17 cellular contexts compared by ENCODE assay signal in the genomic region with DNA sequence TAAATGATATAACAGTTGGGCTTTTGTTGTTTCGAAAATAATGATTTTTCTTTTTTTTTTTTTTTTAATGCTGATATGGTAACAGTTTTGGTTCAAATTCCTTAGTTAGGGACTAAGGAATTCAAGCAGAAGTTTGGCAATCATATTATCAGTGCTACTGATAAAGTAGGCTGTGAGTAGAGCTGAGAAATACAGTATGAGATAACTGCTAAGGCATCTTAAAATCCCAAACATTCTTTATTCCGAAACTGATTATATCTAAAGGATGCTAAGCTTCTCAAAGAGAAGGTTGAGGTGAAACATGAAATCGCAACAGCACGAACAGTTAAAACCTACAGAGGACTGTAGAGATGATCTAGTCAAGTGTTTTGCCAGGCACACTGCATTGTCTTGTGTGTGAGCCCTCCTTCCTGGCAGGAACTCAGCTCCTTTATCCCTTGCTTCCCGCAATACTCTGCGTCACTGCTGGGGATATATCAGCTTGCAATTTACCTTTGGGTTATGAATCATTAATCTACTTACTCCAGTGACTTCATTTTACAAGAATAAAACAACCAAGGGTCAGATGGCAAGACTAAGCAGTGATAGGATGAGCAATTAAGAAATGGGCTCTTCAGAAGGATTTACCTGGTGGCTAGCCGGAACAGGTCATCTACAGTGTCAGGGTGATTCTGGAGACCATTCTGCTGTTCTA. TPM values are rescaled to one million over a fixed set of nuclear protein-coding genes. Genes with fewer than 3 reads are reported as not detected.
DNase-seq lines count a peak whose midpoint lies in the region; TF ChIP-seq lines count a peak whose summit lies in the region.
"Had no signal": no experiment of that assay in that cellular context is flagged by ENCODE, and none has a peak within 500 bp of the region (broad histone marks: within the 10 kb centered on the region; RNA-seq: fewer than 3 reads in every experiment).

No MANE protein-coding gene starts in this region.

- no peaks in the 10 kb centered on the region for H3K27me3 Mint-ChIP-seq in T-helper 2 cell treated with Interferon-gamma antibody and Interleukin-4, amounts not matched to agents 5 μg/mL and 100 μg/mL, for 36 hours (ENCODE audit: low read depth)
- H3K27me3 Mint-ChIP-seq in Caco-2 (ENCODE audit: insufficient read depth, unreplicated experiment) = no peaks in the 10 kb centered on the region
- H3K27me3 Mint-ChIP-seq in glutamatergic neuron (ENCODE audit: unreplicated experiment) = no peaks in the 10 kb centered on the region
- H3K27me3 Mint-ChIP-seq: activated naive CD8-positive, alpha-beta T cell treated with anti-CD3 and anti-CD28 coated beads, Interleukin-2, amount 50 U/mL, for 24 hours had no signal

- H3K4me1 ChIP-seq in Caco-2 = peaks cover 8% of the 10 kb centered on the region
- H3K4me1 ChIP-seq: BLaER1, esophagus muscularis mucosa, right lobe of liver, uterus had no signal

- peaks cover 61% of the 10 kb centered on the region for H3K36me3 Mint-ChIP-seq in T-helper 2 cell treated with Interferon-gamma antibody and Interleukin-4, amounts not matched to agents 5 μg/mL and 100 μg/mL, for 36 hours (ENCODE audit: low read depth)
- peaks cover 88% of the 10 kb centered on the region for H3K36me3 Mint-ChIP-seq in Caco-2 (ENCODE audit: insufficient read depth, unreplicated experiment)
- H3K36me3 Mint-ChIP-seq in glutamatergic neuron (ENCODE audit: unreplicated experiment) = no peaks in the 10 kb centered on the region

- H3K36me3 ChIP-seq in Caco-2 (ENCODE audit: control insufficient read depth, insufficient read depth, low read length) = peaks cover 5% of the 10 kb centered on the region
- H3K36me3 ChIP-seq: uterus had no signal

- CTCF ChIA-PET in Caco-2 (lab: Charles Lee) = no interaction called here

- BruUV-seq in Caco-2 (replicated peaks; lab: Mats Ljungman, UMichigan) = no TSS peak

- DNase-seq in T-helper 2 cell treated with Interferon-gamma antibody and Interleukin-4, amounts not matched to agents 5 μg/mL and 100 μg/mL, for 36 hours (ENCODE audit: low spot score) = no peak
- DNase-seq in T-helper 2 cell (no peak), cardiac fibroblast (ENCODE audit: low read depth in 2 of 2) (peak; percentile 66 to 75), kidney tubule cell (ENCODE audit: low spot score) (peak; percentile 86), retinal pigment epithelial cell (ENCODE audit: low read depth) (peak; percentile 26), A172 (ENCODE audit: low spot score) (no peak), Caco-2 (no peak), glutamatergic neuron (no peak)
- DNase-seq: activated CD4-positive, alpha-beta T cell treated with anti-CD3 and anti-CD28 coated beads for 48 hours; activated naive CD8-positive, alpha-beta T cell treated with anti-CD3 and anti-CD28 coated beads, Interleukin-2, amount 50 U/mL, for 24 hours; right lobe of liver; stimulated activated CD4-positive, alpha-beta T cell treated with anti-CD3 and anti-CD28 coated beads, Interleukin-15, amount 100 ng/mL, for 24 hours; substantia nigra; uterus had no signal

- POLR2A ChIA-PET in Caco-2 (lab: Charles Lee) = no interaction called here

- H3K4me1 Mint-ChIP-seq in T-helper 2 cell treated with Interferon-gamma antibody and Interleukin-4, amounts not matched to agents 5 μg/mL and 100 μg/mL, for 36 hours (ENCODE audit: low read depth) = no peaks in the 10 kb centered on the region
- H3K4me1 Mint-ChIP-seq in Caco-2 (ENCODE audit: low read depth, unreplicated experiment) = no peaks in the 10 kb centered on the region
- peaks cover 5% of the 10 kb centered on the region for H3K4me1 Mint-ChIP-seq in glutamatergic neuron (ENCODE audit: low read depth, unreplicated experiment)
- H3K4me1 Mint-ChIP-seq: activated naive CD8-positive, alpha-beta T cell treated with anti-CD3 and anti-CD28 coated beads, Interleukin-2, amount 50 U/mL, for 24 hours had no signal

- H3K9me3 Mint-ChIP-seq in T-helper 2 cell treated with Interferon-gamma antibody and Interleukin-4, amounts not matched to agents 5 μg/mL and 100 μg/mL, for 36 hours = no peaks in the 10 kb centered on the region
- H3K9me3 Mint-ChIP-seq in Caco-2 (ENCODE audit: unreplicated experiment) = no peaks in the 10 kb centered on the region
- H3K9me3 Mint-ChIP-seq in glutamatergic neuron (ENCODE audit: unreplicated experiment) = no peaks in the 10 kb centered on the region
- H3K9me3 Mint-ChIP-seq: activated naive CD8-positive, alpha-beta T cell treated with anti-CD3 and anti-CD28 coated beads, Interleukin-2, amount 50 U/mL, for 24 hours had no signal

- intact Hi-C loops in Caco-2 (cut with micrococcal nuclease; ENCODE audit: unreplicated experiment) = no loop called here

- no peaks in the 10 kb centered on the region for H3K27me3 ChIP-seq in Caco-2 (replicated peaks; ENCODE audit: control insufficient read depth, insufficient read depth, low read length)
- H3K27me3 ChIP-seq: BLaER1, cardiac muscle cell, esophagus muscularis mucosa, right lobe of liver, uterus had no signal

- TF ChIP-seq CTCF in cardiac fibroblast (IDR thresholded peaks at IDR 0.05; ENCODE audit: low read depth, low read length) (no peak), retinal pigment epithelial cell (conservative IDR thresholded peaks at IDR 0.05; ENCODE audit: low read depth, low read length) (no peak), Caco-2 (IDR thresholded peaks at IDR 0.05; ENCODE audit: insufficient read depth in 1 of 2, low read depth in 1 of 2, low read length in 1 of 2, severe bottlenecking in 1 of 2, unreplicated experiment in 1 of 2) (no peak), glutamatergic neuron (IDR thresholded peaks at IDR 0.05; ENCODE audit: partially characterized antibody, unreplicated experiment) (no peak)

- H3K9me3 ChIP-seq in Caco-2 = no peaks in the 10 kb centered on the region
- H3K9me3 ChIP-seq: BLaER1, esophagus muscularis mucosa, right lobe of liver, uterus had no signal

- H3K27ac Mint-ChIP-seq in T-helper 2 cell treated with Interferon-gamma antibody and Interleukin-4, amounts not matched to agents 5 μg/mL and 100 μg/mL, for 36 hours = peak overlapping the region; percentile 46
- H3K27ac Mint-ChIP-seq in Caco-2 (ENCODE audit: unreplicated experiment) (no peak overlapping the region), glutamatergic neuron (ENCODE audit: unreplicated experiment) (no peak overlapping the region)
- H3K27ac Mint-ChIP-seq: activated naive CD8-positive, alpha-beta T cell treated with anti-CD3 and anti-CD28 coated beads, Interleukin-2, amount 50 U/mL, for 24 hours had no signal

- H3K4me3 ChIP-seq in cardiac fibroblast (replicated peaks in 1 of 2; ENCODE audit: low read depth in 2 of 2, low read length in 2 of 2) (no peak overlapping the region), retinal pigment epithelial cell (ENCODE audit: low read length) (no peak overlapping the region), Caco-2 (ENCODE audit: low read depth, low read length) (no peak overlapping the region)
- H3K4me3 ChIP-seq: BLaER1, cardiac muscle cell, esophagus muscularis mucosa, right lobe of liver, uterus had no signal

- no peak overlapping the region for H3K4me3 Mint-ChIP-seq in T-helper 2 cell treated with Interferon-gamma antibody and Interleukin-4, amounts not matched to agents 5 μg/mL and 100 μg/mL, for 36 hours
- H3K4me3 Mint-ChIP-seq in Caco-2 (ENCODE audit: unreplicated experiment) = no peak overlapping the region
- H3K4me3 Mint-ChIP-seq in glutamatergic neuron (ENCODE audit: unreplicated experiment) = no peak overlapping the region
- H3K4me3 Mint-ChIP-seq: activated naive CD8-positive, alpha-beta T cell treated with anti-CD3 and anti-CD28 coated beads, Interleukin-2, amount 50 U/mL, for 24 hours had no signal

RNA-seq across cellular contexts. Expression of a gene that starts 36.7 kb away (rescaled TPM):
- 17.4 and 20.8 TPM in 2 replicates for total RNA-seq in A172 (2014; rRNA removed; shearing (Covaris generic))
- total RNA-seq in Caco-2 (2022) (1.2 and 1.8 TPM in 2 replicates), glutamatergic neuron (ENCODE audit: unreplicated experiment) (not detected)
- total RNA-seq: cardiac muscle cell had no signal

Comparison
In these comparisons a context has a peak if more than half of its experiments do, and no peak if none do; other contexts are left out.
1. DNase-seq: peak in cardiac fibroblast (2 of 2), kidney tubule cell (single experiment) and retinal pigment epithelial cell (single experiment); none in T-helper 2 cell treated with Interferon-gamma antibody and Interleukin-4, amounts not matched to agents 5 μg/mL and 100 μg/mL, for 36 hours (single experiment), T-helper 2 cell (0 of 5), A172 (single experiment), Caco-2 (0 of 2) and glutamatergic neuron (single experiment).